1 cellular context compared by ENCODE assay signal in genomic region chr1:209456878-209457277, GRCh38.
A peak's percentile ranks its signal among the peaks of the same experiment; 100 is the strongest.
TF ChIP-seq lines count a peak whose summit lies in the region.

No MANE protein-coding gene starts in this region.

TF ChIP-seq in HEK293, 187 proteins besides CTCF, POLR2A, EP300 and RAD21 (continued from another document):
- no peak for TF ChIP-seq ZNF621 (tag by site-specific recombination; IDR thresholded peaks at IDR 0.05)
- TF ChIP-seq ZNF514 (tag by site-specific recombination; IDR thresholded peaks at IDR 0.05): no peak
- TF ChIP-seq ZNF501 (tag by site-specific recombination; IDR thresholded peaks at IDR 0.05): no peak
- TF ChIP-seq REPIN1 (tag by site-specific recombination; IDR thresholded peaks at IDR 0.05; ENCODE audit: low read depth): no peak
- TF ChIP-seq ZNF777 (tag by site-specific recombination; IDR thresholded peaks at IDR 0.05; ENCODE audit: borderline replicate concordance): no peak
- TF ChIP-seq ZNF10 (tag by site-specific recombination; IDR thresholded peaks at IDR 0.05): no peak
- TF ChIP-seq ZNF660 (tag by site-specific recombination; IDR thresholded peaks at IDR 0.05): peak; percentile 66; the same call in 1 of the 2 replicates
- TF ChIP-seq ZNF654 (tag by site-specific recombination; IDR thresholded peaks at IDR 0.05; ENCODE audit: low read depth): no peak
- no peak for TF ChIP-seq PRDM4 (tag by site-specific recombination; IDR thresholded peaks at IDR 0.05)
- no peak for TF ChIP-seq ZNF549 (tag by site-specific recombination; IDR thresholded peaks at IDR 0.05)
- TF ChIP-seq PRDM2 (tag by site-specific recombination; IDR thresholded peaks at IDR 0.05; ENCODE audit: borderline replicate concordance): no peak
- TF ChIP-seq OVOL3 (tag by site-specific recombination; IDR thresholded peaks at IDR 0.05): no peak
- TF ChIP-seq ZNF169 (tag by site-specific recombination; IDR thresholded peaks at IDR 0.05): no peak
- TF ChIP-seq ZNF600 (tag by site-specific recombination; IDR thresholded peaks at IDR 0.05): peak; percentile 69
- TF ChIP-seq ZBTB7A (tag by site-specific recombination; IDR thresholded peaks at IDR 0.05; ENCODE audit: low read depth): no peak
- no peak for TF ChIP-seq WT1 (tag by site-specific recombination; IDR thresholded peaks at IDR 0.05)
- no peak for TF ChIP-seq PBX3 (CRISPR knock-in tag; IDR thresholded peaks at IDR 0.05)
- TF ChIP-seq ZBTB20 (tag by site-specific recombination; IDR thresholded peaks at IDR 0.05): no peak
- no peak for TF ChIP-seq ZSCAN16 (tag by site-specific recombination; IDR thresholded peaks at IDR 0.05)
- TF ChIP-seq FEZF1 (tag by site-specific recombination; IDR thresholded peaks at IDR 0.05): peak; percentile 69
- no peak for TF ChIP-seq SALL2 (tag by site-specific recombination; IDR thresholded peaks at IDR 0.05; ENCODE audit: borderline replicate concordance)
- TF ChIP-seq ZNF639 (tag by site-specific recombination; IDR thresholded peaks at IDR 0.05): no peak
- TF ChIP-seq ZNF174 (tag by site-specific recombination; IDR thresholded peaks at IDR 0.05): no peak
- TF ChIP-seq ZNF146 (tag by site-specific recombination; IDR thresholded peaks at IDR 0.05): no peak
- no peak for TF ChIP-seq ZXDB (tag by site-specific recombination; IDR thresholded peaks at IDR 0.05)
- no peak for TF ChIP-seq ZNF426 (tag by site-specific recombination; IDR thresholded peaks at IDR 0.05)
- TF ChIP-seq ZNF623 (tag by site-specific recombination; IDR thresholded peaks at IDR 0.05): no peak
- no peak for TF ChIP-seq ZNF280C (tag by site-specific recombination; IDR thresholded peaks at IDR 0.05)
- TF ChIP-seq ZNF791 (tag by site-specific recombination; IDR thresholded peaks at IDR 0.05): no peak
- 0 out of 2 replicates have a peak, but pooled peaks have one; percentile 47 for TF ChIP-seq INSM2 (tag by site-specific recombination; IDR thresholded peaks at IDR 0.05)
- TF ChIP-seq REST (tag by site-specific recombination; IDR thresholded peaks at IDR 0.05): no peak
- TF ChIP-seq ZNF394 (tag by site-specific recombination; IDR thresholded peaks at IDR 0.05; ENCODE audit: borderline replicate concordance): no peak
- no peak for TF ChIP-seq ZFP3 (tag by site-specific recombination; IDR thresholded peaks at IDR 0.05; ENCODE audit: low read depth)
- no peak for TF ChIP-seq ZNF664 (tag by site-specific recombination; IDR thresholded peaks at IDR 0.05)
- no peak for TF ChIP-seq ZSCAN30 (tag by site-specific recombination; IDR thresholded peaks at IDR 0.05)
